29 cellular contexts compared by ENCODE assay signal in genomic region chr11:129743029-129743846, GRCh38.
DNase-seq lines count a peak whose midpoint lies in the region; ATAC-seq, FAIRE-seq and TF ChIP-seq lines count a peak whose summit lies in the region.
"Had no signal": no experiment of that assay in that cellular context is flagged by ENCODE, and none has a peak within 500 bp of the region (broad histone marks: within the 10 kb centered on the region; RNA-seq: fewer than 3 reads in every experiment).

No MANE protein-coding gene starts in this region.

- H3K23ac ChIP-seq in mesendoderm (ENCODE audit: low read length) = no peak overlapping the region

- no peaks in the 10 kb centered on the region for H3K9me2 ChIP-seq in SK-N-SH

- peak; percentile 23 for FAIRE-seq in bronchial epithelial cell (lab: Jason Lieb, UNC)
- FAIRE-seq: G401.6 had no signal

- no peak overlapping the region for H2AFZ ChIP-seq in SK-N-SH (ENCODE audit: low read depth)

- H3K4me3 ChIP-seq in SK-N-SH (ENCODE audit: low read depth in 2 of 2, low read length in 1 of 2) (no peak overlapping the region), bronchial epithelial cell (ENCODE audit: low read depth, low read length) (no peak overlapping the region), mesendoderm (ENCODE audit: low read length) (no peak overlapping the region), skeletal muscle tissue (ENCODE audit: low read length in 3 of 3) (peak overlapping the region in 1 of 3 donors; percentile 45)
- H3K4me3 ChIP-seq: esophagus muscularis mucosa, gastroesophageal sphincter, prostate gland had no signal

- H2AK5ac ChIP-seq in mesendoderm (ENCODE audit: low read length) = no peak overlapping the region

- H3K4ac ChIP-seq in mesendoderm (ENCODE audit: low read depth, low read length) = no peak overlapping the region

- H3K4me1 ChIP-seq in SK-N-SH (ENCODE audit: control insufficient read depth in 1 of 2, insufficient read depth in 2 of 2, low read depth in 1 of 2, low read length in 1 of 2) (peaks cover 0 to 3% of the 10 kb centered on the region in 2 experiments; a peak in 1 of 4 replicates), mesendoderm (ENCODE audit: control insufficient read depth, low read depth, low read length) (no peaks in the 10 kb centered on the region), skeletal muscle tissue (ENCODE audit: control insufficient read depth in 3 of 3, insufficient read depth in 3 of 3, low read length in 3 of 3) (peaks cover 0 to 5% (median 0%) of the 10 kb centered on the region in 3 donors)
- H3K4me1 ChIP-seq: esophagus muscularis mucosa, gastroesophageal sphincter, prostate gland had no signal

- H3K4me2 ChIP-seq in SK-N-SH (no peak overlapping the region), mesendoderm (ENCODE audit: low read length) (no peak overlapping the region)

- peaks cover 12% of the 10 kb centered on the region; the same call in 1 of the 2 replicates for H3K27me3 ChIP-seq in SK-N-SH (ENCODE audit: insufficient read depth)
- H3K27me3 ChIP-seq in bronchial epithelial cell (ENCODE audit: control insufficient read depth, insufficient read depth, low read length) = no peaks in the 10 kb centered on the region
- H3K27me3 ChIP-seq in mesendoderm (ENCODE audit: insufficient read depth, low read length, poor library complexity) = no peaks in the 10 kb centered on the region
- H3K27me3 ChIP-seq in skeletal muscle tissue (ENCODE audit: control insufficient read depth in 3 of 3, insufficient read depth in 3 of 3, low read length in 3 of 3) = peaks cover 8 to 23% (median 10%) of the 10 kb centered on the region in 3 donors

- no peak overlapping the region for H3K56ac ChIP-seq in mesendoderm (ENCODE audit: low read length)

- WGBS in SK-N-SH (ENCODE audit: low lambda C conversion rate) = 37% methylated on average over 25 of the region's 28 CpGs
- no CpG with 5 or more reads among the region's 28 CpGs for WGBS in mesendoderm (ENCODE audit: extremely low coverage, insufficient coverage, low lambda C conversion rate)

- H4K20me1 ChIP-seq in SK-N-SH (ENCODE audit: insufficient read depth) = no peaks in the 10 kb centered on the region

- ATAC-seq in SK-N-SH treated with all-trans-retinoic acid at 6 μM for 48 hours (no peak; the same call in 2 of the 3 replicates), GM19397 (IDR thresholded peaks at IDR 0.05; ENCODE audit: unreplicated experiment) (no peak), HG03354 (IDR thresholded peaks at IDR 0.05; ENCODE audit: poor library complexity, severe bottlenecking, unreplicated experiment) (no peak)
- ATAC-seq: CD8-positive, alpha-beta T cell; gastroesophageal sphincter; left colon had no signal

- no peak overlapping the region for H3K9ac ChIP-seq in SK-N-SH
- no peak overlapping the region for H3K9ac ChIP-seq in mesendoderm (ENCODE audit: low read length)
- peak overlapping the region in 2 of 3 donors; percentile 9 to 25 for H3K9ac ChIP-seq in skeletal muscle tissue (ENCODE audit: low read depth in 1 of 3, low read length in 3 of 3)

- no peak overlapping the region for H4K8ac ChIP-seq in mesendoderm (ENCODE audit: low read depth, low read length)

- H3K36me3 ChIP-seq in SK-N-SH (replicated peaks in 1 of 2; ENCODE audit: control insufficient read depth in 1 of 2, insufficient read depth in 2 of 2, low read length in 1 of 2) = no peaks in the 10 kb centered on the region
- H3K36me3 ChIP-seq in bronchial epithelial cell (ENCODE audit: control insufficient read depth, insufficient read depth, low read length) = no peaks in the 10 kb centered on the region
- H3K36me3 ChIP-seq in mesendoderm (ENCODE audit: control insufficient read depth, insufficient read depth, low read length) = no peaks in the 10 kb centered on the region
- H3K36me3 ChIP-seq in skeletal muscle tissue (ENCODE audit: control insufficient read depth in 3 of 3, insufficient read depth in 3 of 3, low read length in 3 of 3) = no peaks in the 10 kb centered on the region
- H3K36me3 ChIP-seq: esophagus muscularis mucosa, gastroesophageal sphincter, prostate gland had no signal

- H3K79me1 ChIP-seq in mesendoderm (ENCODE audit: low read length) = no peaks in the 10 kb centered on the region

- DNase-seq in SK-N-SH (peak; percentile 27), bronchial epithelial cell (ENCODE audit: low read depth) (no peak), mesendoderm (peak; percentile 83), NCI-H526 treated with DMSO at 0.1 percent for 48 hours (lab: John Stamatoyannopoulos, UW) (no peak)
- DNase-seq: activated CD4-positive, alpha-beta T cell treated with anti-CD3 and anti-CD28 coated beads for 1 hour; activated naive CD4-positive, alpha-beta T cell treated with anti-CD3 and anti-CD28 coated beads, Interleukin-2, amount 50 U/mL, for 16 hours; activated T-cell treated with anti-CD3 and anti-CD28 coated beads, Interleukin-2, amount 50 U/mL, for 24 hours; aorta; CD8-positive, alpha-beta T cell; cerebellar nuclear complex; DMS153; effector CD4-positive, alpha-beta T cell; KBM-7; left colon; midbrain; MM.1S; NCI-H1436; NCI-H526; stimulated activated CD4-positive, alpha-beta T cell treated with anti-CD3 and anti-CD28 coated beads, Interleukin-4, amount 100 ng/mL, for 1 hour; stimulated activated naive CD4-positive, alpha-beta T cell treated with Interleukin-2 at 50 U/mL for 16 hours had no signal

- TF ChIP-seq RAD21 in SK-N-SH (IDR thresholded peaks at IDR 0.05; ENCODE audit: low read length) = no peak

- H3K79me2 ChIP-seq in SK-N-SH (ENCODE audit: insufficient read depth) (no peaks in the 10 kb centered on the region), mesendoderm (ENCODE audit: control insufficient read depth, insufficient read depth, low read length) (no peaks in the 10 kb centered on the region)

- H3K18ac ChIP-seq in mesendoderm (ENCODE audit: low read length) = no peak overlapping the region

- no peak overlapping the region for H2BK5ac ChIP-seq in mesendoderm (ENCODE audit: low read length)

- no peak overlapping the region for H2BK120ac ChIP-seq in mesendoderm (ENCODE audit: low read depth, low read length)

- TF ChIP-seq EP300 in SK-N-SH (IDR thresholded peaks at IDR 0.05; ENCODE audit: borderline replicate concordance in 1 of 2, low read depth in 1 of 2, low read length in 1 of 2) = no peak

- H3K9me3 ChIP-seq in SK-N-SH (no peaks in the 10 kb centered on the region), skeletal muscle tissue (ENCODE audit: control insufficient read depth in 3 of 3, low read length in 3 of 3) (no peaks in the 10 kb centered on the region)
- H3K9me3 ChIP-seq: esophagus muscularis mucosa, gastroesophageal sphincter, prostate gland had no signal

- TF ChIP-seq CTCF in SK-N-SH (IDR thresholded peaks at IDR 0.05) (no peak), bronchial epithelial cell (IDR thresholded peaks at IDR 0.05; ENCODE audit: insufficient read depth, low read length, severe bottlenecking) (no peak)

- H2BK15ac ChIP-seq in mesendoderm (replicated peaks; ENCODE audit: low read depth) = no peak overlapping the region

- CTCF ChIA-PET in SK-N-SH (lab: Yijun Ruan, JAX) = interaction anchor here (1.0 to 2.5 kb wide), 2 partner anchors 378 to 380 kb away, joined by 3 to 9 read pairs; no protein-coding TSS in a partner anchor

- H3K27ac ChIP-seq in SK-N-SH (ENCODE audit: low read depth in 2 of 2, low read length in 1 of 2) = no peak overlapping the region
- no peak overlapping the region for H3K27ac ChIP-seq in mesendoderm (ENCODE audit: low read depth, low read length)
- peak overlapping the region; percentile 17 for H3K27ac ChIP-seq in skeletal muscle tissue (ENCODE audit: low read depth, low read length)
- H3K27ac ChIP-seq: 22Rv1, esophagus muscularis mucosa, gastroesophageal sphincter, prostate gland had no signal

- no peak overlapping the region for H4K5ac ChIP-seq in mesendoderm (ENCODE audit: low read length)

- POLR2A ChIA-PET in SK-N-SH (lab: Yijun Ruan, JAX) = no interaction called here

- no peaks in the 10 kb centered on the region for H3F3A ChIP-seq in SK-N-SH (replicated peaks; ENCODE audit: insufficient read depth)

TF ChIP-seq in SK-N-SH, 30 proteins besides CTCF, POLR2A, EP300 and RAD21 (continues in another document):
- TF ChIP-seq ZBTB33 (IDR thresholded peaks at IDR 0.05; ENCODE audit: borderline replicate concordance, low read depth) = no peak
- no peak for TF ChIP-seq NFIC (IDR thresholded peaks at IDR 0.05; ENCODE audit: borderline replicate concordance)

TF ChIP-seq in SK-N-SH treated with all-trans-retinoic acid at 6 μM for 48 hours, 23 proteins besides CTCF, POLR2A, EP300 and RAD21 (continues in another document):
- TF ChIP-seq ZNF70 (CRISPR knock-in tag; IDR thresholded peaks at IDR 0.05) (no peak), ISL1 (CRISPR knock-in tag; IDR thresholded peaks at IDR 0.05) (no peak), POU6F1 (CRISPR knock-in tag; IDR thresholded peaks at IDR 0.05; ENCODE audit: borderline replicate concordance, low read depth) (no peak), ZFP30 (CRISPR knock-in tag; IDR thresholded peaks at IDR 0.05) (no peak), TOX (CRISPR knock-in tag; IDR thresholded peaks at IDR 0.05; ENCODE audit: borderline replicate concordance) (no peak), TCF4 (CRISPR knock-in tag; IDR thresholded peaks at IDR 0.05; ENCODE audit: borderline replicate concordance) (no peak), ZNF565 (CRISPR knock-in tag; conservative IDR thresholded peaks at IDR 0.05; ENCODE audit: low read depth) (no peak), ZFP3 (CRISPR knock-in tag; IDR thresholded peaks at IDR 0.05) (no peak), OSR1 (CRISPR knock-in tag; IDR thresholded peaks at IDR 0.05) (no peak)

Comparison
In these comparisons a context has a peak if more than half of its experiments do, and no peak if none do; other contexts are left out.
1. DNase-seq: peak in SK-N-SH (single experiment) and mesendoderm (single experiment); none in bronchial epithelial cell (single experiment) and NCI-H526 treated with DMSO at 0.1 percent for 48 hours (single experiment).
2. H3K9ac ChIP-seq: peak in skeletal muscle tissue (2 of 3); none in SK-N-SH (single experiment) and mesendoderm (single experiment).